ENCODE assay signal across 10 cellular contexts in the genomic region with DNA sequence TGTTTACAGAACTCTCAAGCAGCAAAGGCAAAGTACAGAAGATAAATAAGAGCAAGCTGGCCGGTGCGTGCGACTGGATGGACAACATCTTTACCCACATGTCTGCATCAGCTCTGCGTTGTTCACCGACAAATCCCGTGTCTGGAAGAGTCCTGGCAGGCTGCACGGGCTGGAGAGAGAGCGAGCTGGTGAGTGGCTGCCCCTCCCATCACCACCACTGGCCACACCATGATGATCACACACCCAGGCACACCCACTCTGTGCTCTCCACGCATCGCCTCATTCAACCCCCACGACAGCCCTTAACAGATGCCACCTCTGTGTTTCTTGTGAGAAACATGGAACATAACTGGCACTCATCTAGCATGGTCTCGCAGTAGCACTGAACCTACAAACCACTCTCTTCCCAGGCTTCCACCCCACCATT. TPM values are rescaled to one million over a fixed set of nuclear protein-coding genes. Genes with fewer than 3 reads are reported as not detected.
DNase-seq lines count a peak whose midpoint lies in the region; ATAC-seq, FAIRE-seq and TF ChIP-seq lines count a peak whose summit lies in the region.
"Had no signal": no experiment of that assay in that cellular context is flagged by ENCODE, and none has a peak within 500 bp of the region (broad histone marks: within the 10 kb centered on the region; RNA-seq: fewer than 3 reads in every experiment).

No MANE protein-coding gene starts in this region.

- intact Hi-C loops in esophagus muscularis mucosa (cut with DNase I): no loop called here

- CTCF ChIA-PET in AG04450 (lab: Charles Lee): no interaction called here

- 42 to 62% methylated on average over 12 of the region's 12 CpGs for WGBS in lung, 2 donors
- 43% methylated on average over 12 of the region's 12 CpGs for WGBS in esophagus muscularis mucosa

- TF ChIP-seq CTCF in AG04450 (IDR thresholded peaks at IDR 0.05; ENCODE audit: low read depth, low read length): no peak
- no peak for TF ChIP-seq CTCF in lung (IDR thresholded peaks at IDR 0.05; ENCODE audit: control extremely low read depth, extremely low read depth)
- TF ChIP-seq CTCF in esophagus muscularis mucosa (IDR thresholded peaks at IDR 0.05): no peak

- H3K27ac ChIP-seq in AG04450 (ENCODE audit: low read depth, low read length): peak overlapping the region; percentile 75
- H3K27ac ChIP-seq in lung (ENCODE audit: low read depth in 1 of 2, low read length in 1 of 2): no peak overlapping the region
- H3K27ac ChIP-seq in esophagus muscularis mucosa (replicated peaks in 1 of 4): no peak overlapping the region

- TF ChIP-seq POLR2A in GM12891 (IDR thresholded peaks at IDR 0.05; ENCODE audit: low read depth, low read length): no peak; the same call in 1 of the 2 replicates
- no peak for TF ChIP-seq POLR2A in esophagus muscularis mucosa (IDR thresholded peaks at IDR 0.05; ENCODE audit: low read depth)
- TF ChIP-seq POLR2A in GM18505 (IDR thresholded peaks at IDR 0.05; ENCODE audit: borderline replicate concordance, extremely low read depth, insufficient read depth, insufficient read length): no peak

- H3K9me3 ChIP-seq in AG04450 (ENCODE audit: control insufficient read depth, insufficient read depth, low read length) (no peaks in the 10 kb centered on the region), lung (ENCODE audit: control insufficient read depth in 2 of 2, insufficient read depth in 1 of 2, low read length in 1 of 2) (no peaks in the 10 kb centered on the region), esophagus muscularis mucosa (no peaks in the 10 kb centered on the region)
- H3K9me3 ChIP-seq: MG63 had no signal

- H3K4me1 ChIP-seq in lung (ENCODE audit: control insufficient read depth in 2 of 2, insufficient read depth in 2 of 2, low read length in 2 of 2) (peaks cover 27 to 30% of the 10 kb centered on the region in 2 donors), esophagus muscularis mucosa (peaks cover 46 to 71% (median 63%) of the 10 kb centered on the region in 4 donors)

- FAIRE-seq in GM12891 (lab: Jason Lieb, UNC): no peak

- ATAC-seq in lung (ENCODE audit: insufficient read depth, low FRiP score) (peak; percentile 59), GM18505 (IDR thresholded peaks at IDR 0.05; ENCODE audit: unreplicated experiment) (no peak)
- ATAC-seq: activated CD8-positive, alpha-beta memory T cell treated with anti-CD3 and anti-CD28 coated beads, Interleukin-2, amount 10 ng/mL, durations not matched to agents 7 days and 5 days had no signal

- H3K27me3 ChIP-seq in AG04450 (ENCODE audit: control insufficient read depth, insufficient read depth, low read length) (no peaks in the 10 kb centered on the region), lung (ENCODE audit: control insufficient read depth, insufficient read depth) (no peaks in the 10 kb centered on the region), esophagus muscularis mucosa (no peaks in the 10 kb centered on the region)
- H3K27me3 ChIP-seq: MG63 had no signal

- H3K4me3 ChIP-seq in AG04450 (ENCODE audit: low read depth, low read length): peak overlapping the region; percentile 14; the same call in 1 of the 2 replicates
- H3K4me3 ChIP-seq in lung: no peak overlapping the region
- H3K4me3 ChIP-seq in esophagus muscularis mucosa: no peak overlapping the region
- H3K4me3 ChIP-seq: MG63 had no signal

- POLR2A ChIA-PET in AG04450 (lab: Yijun Ruan, JAX): interaction anchor here (0.6 to 1.8 kb wide), 5 partner anchors 12 to 108 kb away, joined by 3 to 5 read pairs (median 4); no protein-coding TSS in a partner anchor

- no peak for TF ChIP-seq EP300 in esophagus muscularis mucosa (IDR thresholded peaks at IDR 0.05)

- H3K36me3 ChIP-seq in lung (ENCODE audit: control insufficient read depth in 2 of 2, insufficient read depth in 2 of 2, low read length in 2 of 2) (no peaks in the 10 kb centered on the region), esophagus muscularis mucosa (no peaks in the 10 kb centered on the region)

- peak; percentile 95 for DNase-seq in AG04450 (ENCODE audit: low read depth, low spot score)
- no peak for DNase-seq in GM12891 (ENCODE audit: insufficient read length, low spot score)
- peak; percentile 83 for DNase-seq in dedifferentiated amniotic fluid mesenchymal stem cell (ENCODE audit: extremely low spot score)
- DNase-seq in lung (ENCODE audit: low spot score): no peak
- no peak for DNase-seq in esophagus muscularis mucosa (ENCODE audit: extremely low spot score)
- DNase-seq in stimulated activated naive CD4-positive, alpha-beta T cell (lab: John Stamatoyannopoulos, UW): no peak
- no peak for DNase-seq in NCI-H187 (lab: John Stamatoyannopoulos, UW)
- DNase-seq: activated CD8-positive, alpha-beta memory T cell treated with anti-CD3 and anti-CD28 coated beads, Interleukin-2, amount 10 ng/mL, durations not matched to agents 7 days and 5 days; MG63 had no signal

TF ChIP-seq in GM12891, 5 proteins besides CTCF, POLR2A, EP300 and RAD21:
- TF ChIP-seq TAF1 (IDR thresholded peaks at IDR 0.05; ENCODE audit: low read depth, low read length): no peak
- 0 out of 2 replicates have a peak, but pooled peaks have one; percentile 31 for TF ChIP-seq POLR2AphosphoS5 (IDR thresholded peaks at IDR 0.05; ENCODE audit: low read depth, low read length)
TF ChIP-seq in GM12891: peak in this region for 1.

RNA-seq across cellular contexts. Expression of a gene that starts 59.2 kb away (rescaled TPM):
- polyA plus RNA-seq in AG04450 (2011; rRNA removed) (48.1 and 60.3 TPM in 2 replicates), lung (10 to 100 TPM; 58.5 to 67.8 TPM)
- 43.9 and 50.6 TPM in 2 replicates for polyA minus RNA-seq in AG04450 (2011; rRNA and poly(A)+ RNA removed)
- 50.7 TPM for polyA plus RNA-seq in GM12891 (2012; ENCODE audit: low read depth, missing spikeins)
- total RNA-seq in lung (100 to 1,000 TPM; 111 to 162 TPM), esophagus muscularis mucosa (100 to 1,000 TPM in 3 of 4 donors, 10 to 100 TPM in 1; 60.8 to 119 (median 105) TPM)

Comparison
In these comparisons a context has a peak if more than half of its experiments do, and no peak if none do; other contexts are left out.
1. DNase-seq: peak in AG04450 (single experiment) and dedifferentiated amniotic fluid mesenchymal stem cell (single experiment); none in GM12891 (single experiment), lung (single experiment), esophagus muscularis mucosa (single experiment), stimulated activated naive CD4-positive, alpha-beta T cell (0 of 6) and NCI-H187 (0 of 2).